Comparison of ENCODE assay signal across 23 cellular contexts in genomic region chr10:93505075-93505474, GRCh38. TPM values are rescaled to one million over a fixed set of nuclear protein-coding genes. Genes with fewer than 3 reads are reported as not detected.
A peak's percentile ranks its signal among the peaks of the same experiment; 100 is the strongest.
DNase-seq lines count a peak whose midpoint lies in the region; ATAC-seq and TF ChIP-seq lines count a peak whose summit lies in the region.
"Had no signal": no experiment of that assay in that cellular context is flagged by ENCODE, and none has a peak within 500 bp of the region (broad histone marks: within the 10 kb centered on the region; RNA-seq: fewer than 3 reads in every experiment).

No MANE protein-coding gene starts in this region.

- no peak overlapping the region for H3K4me3 Mint-ChIP-seq in CD14-positive monocyte
- H3K4me3 Mint-ChIP-seq in Caco-2 (ENCODE audit: unreplicated experiment): no peak overlapping the region
- no peak overlapping the region for H3K4me3 Mint-ChIP-seq in activated T-helper 1 cell treated with anti-CD3 and anti-CD28 coated beads, Interleukin-12 subunit alpha, Interleukin-12 subunit beta, Interleukin-2, Interleukin-4 antibody, amounts not matched to agents 30 ng/mL and 10 ng/mL and 1 ng/mL, durations not matched to agents 14 hours and 24 hours and 36 hours
- H3K4me3 Mint-ChIP-seq: CD4-positive, alpha-beta memory T cell; GM23338; IgD-negative memory B cell had no signal

- H3K27ac ChIP-seq in left lung: no peak overlapping the region
- no peak overlapping the region for H3K27ac ChIP-seq in MM.1S (ENCODE audit: low read length)
- H3K27ac ChIP-seq: SJSA1 had no signal

- intact Hi-C loops in CD14-positive monocyte (cut with micrococcal nuclease) (no loop called here), Caco-2 (cut with micrococcal nuclease; ENCODE audit: unreplicated experiment) (no loop called here), left lung (cut with DNase I) (no loop called here), left colon (cut with DNase I, micrococcal nuclease) (no loop called here)
- intact Hi-C loops in activated T-helper 1 cell treated with anti-CD3 and anti-CD28 coated beads, Interleukin-12 subunit alpha, Interleukin-12 subunit beta, Interleukin-2, Interleukin-4 antibody, amounts not matched to agents 30 ng/mL and 10 ng/mL and 1 ng/mL, durations not matched to agents 14 hours and 24 hours and 36 hours (cut with micrococcal nuclease): loop anchor here (10.0 kb wide), 1 partner anchor 430 kb away; the partner anchor contains the start of gene CYP26A1

- H3K36me3 Mint-ChIP-seq in CD14-positive monocyte: peaks cover 30 to 66% of the 10 kb centered on the region in 2 donors
- H3K36me3 Mint-ChIP-seq in Caco-2 (ENCODE audit: insufficient read depth, unreplicated experiment): peaks cover 82% of the 10 kb centered on the region
- peaks cover 41% of the 10 kb centered on the region for H3K36me3 Mint-ChIP-seq in activated T-helper 1 cell treated with anti-CD3 and anti-CD28 coated beads, Interleukin-12 subunit alpha, Interleukin-12 subunit beta, Interleukin-2, Interleukin-4 antibody, amounts not matched to agents 30 ng/mL and 10 ng/mL and 1 ng/mL, durations not matched to agents 14 hours and 24 hours and 36 hours (ENCODE audit: low read depth)
- H3K36me3 Mint-ChIP-seq: CD4-positive, alpha-beta memory T cell; IgD-negative memory B cell had no signal

- DNase-seq in CD14-positive monocyte (ENCODE audit: low spot score): no peak
- no peak for DNase-seq in Caco-2
- no peak for DNase-seq in activated T-helper 1 cell treated with anti-CD3 and anti-CD28 coated beads, Interleukin-12 subunit alpha, Interleukin-12 subunit beta, Interleukin-2, Interleukin-4 antibody, amounts not matched to agents 30 ng/mL and 10 ng/mL and 1 ng/mL, durations not matched to agents 14 hours and 24 hours and 36 hours (ENCODE audit: low spot score)
- DNase-seq in left lung: no peak
- no peak for DNase-seq in stimulated activated naive CD4-positive, alpha-beta T cell (lab: John Stamatoyannopoulos, UW)
- no peak for DNase-seq in left colon
- DNase-seq in MM.1S: no peak
- DNase-seq: BE2C; CD4-positive, alpha-beta memory T cell; DMS153; Karpas-422; NCI-H1417; NCI-H1694 treated with DMSO at 0.1 percent for 48 hours; NCI-H2081 treated with DMSO at 0.1 percent for 48 hours; NCI-H2171 treated with DMSO at 0.1 percent for 48 hours; NCI-H524 treated with DMSO at 0.1 percent for 48 hours; NCI-H82; OCI-M1 had no signal

- H3K4me1 Mint-ChIP-seq in CD14-positive monocyte (no peaks in the 10 kb centered on the region), Caco-2 (ENCODE audit: low read depth, unreplicated experiment) (peaks cover 21% of the 10 kb centered on the region)
- peaks cover 65% of the 10 kb centered on the region for H3K4me1 Mint-ChIP-seq in activated T-helper 1 cell treated with anti-CD3 and anti-CD28 coated beads, Interleukin-12 subunit alpha, Interleukin-12 subunit beta, Interleukin-2, Interleukin-4 antibody, amounts not matched to agents 30 ng/mL and 10 ng/mL and 1 ng/mL, durations not matched to agents 14 hours and 24 hours and 36 hours (ENCODE audit: low read depth)
- H3K4me1 Mint-ChIP-seq: GM23338 had no signal

- no TSS peak for BruUV-seq in Caco-2 (replicated peaks; lab: Mats Ljungman, UMichigan)

- H4K20me1 ChIP-seq in MM.1S (ENCODE audit: insufficient read depth, low read length): no peaks in the 10 kb centered on the region

- POLR2A ChIA-PET in Caco-2 (lab: Charles Lee): no interaction called here

- CTCF ChIA-PET in Caco-2 (lab: Charles Lee): interaction anchor here (0.6 to 0.9 kb wide), 2 partner anchors 11 to 20 kb away, joined by 3 to 5 read pairs; no protein-coding TSS in a partner anchor

- no peaks in the 10 kb centered on the region for H3K9me2 ChIP-seq in MM.1S (replicated peaks; ENCODE audit: insufficient read depth, low read length)

- H3F3A ChIP-seq in MM.1S (ENCODE audit: insufficient read depth, low read length): peaks cover 15% of the 10 kb centered on the region

- peaks cover 9% of the 10 kb centered on the region for H3K79me2 ChIP-seq in MM.1S (ENCODE audit: low read length)

- H3K27ac Mint-ChIP-seq in CD14-positive monocyte: peak overlapping the region in 4 of 7 donors; percentile 6 to 81 (median 38)
- peak overlapping the region; percentile 68 for H3K27ac Mint-ChIP-seq in Caco-2 (ENCODE audit: unreplicated experiment)
- peak overlapping the region; percentile 72 for H3K27ac Mint-ChIP-seq in activated T-helper 1 cell treated with anti-CD3 and anti-CD28 coated beads, Interleukin-12 subunit alpha, Interleukin-12 subunit beta, Interleukin-2, Interleukin-4 antibody, amounts not matched to agents 30 ng/mL and 10 ng/mL and 1 ng/mL, durations not matched to agents 14 hours and 24 hours and 36 hours
- H3K27ac Mint-ChIP-seq: CD4-positive, alpha-beta memory T cell; GM23338 had no signal

- H3K27me3 Mint-ChIP-seq in CD14-positive monocyte (ENCODE audit: low read depth in 3 of 3) (peaks cover 0 to 2% (median 0%) of the 10 kb centered on the region in 3 donors), Caco-2 (ENCODE audit: insufficient read depth, unreplicated experiment) (no peaks in the 10 kb centered on the region)
- H3K27me3 Mint-ChIP-seq in activated T-helper 1 cell treated with anti-CD3 and anti-CD28 coated beads, Interleukin-12 subunit alpha, Interleukin-12 subunit beta, Interleukin-2, Interleukin-4 antibody, amounts not matched to agents 30 ng/mL and 10 ng/mL and 1 ng/mL, durations not matched to agents 14 hours and 24 hours and 36 hours (ENCODE audit: insufficient read depth): no peaks in the 10 kb centered on the region
- H3K27me3 Mint-ChIP-seq: CD4-positive, alpha-beta memory T cell; IgD-negative memory B cell had no signal

- ATAC-seq in left lung: peak; percentile 53
- ATAC-seq in left colon: no peak
- ATAC-seq: GM23338, HCT116, Right ventricle myocardium inferior had no signal

- TF ChIP-seq CTCF in CD14-positive monocyte (IDR thresholded peaks at IDR 0.05): no peak
- TF ChIP-seq CTCF in Caco-2 (IDR thresholded peaks at IDR 0.05; ENCODE audit: insufficient read depth in 1 of 2, low read depth in 1 of 2, low read length in 1 of 2, severe bottlenecking in 1 of 2, unreplicated experiment in 1 of 2): no peak
- no peak for TF ChIP-seq CTCF in left lung (IDR thresholded peaks at IDR 0.05)
- no peak for TF ChIP-seq CTCF in MM.1S (IDR thresholded peaks at IDR 0.05; ENCODE audit: low read length)

- no peaks in the 10 kb centered on the region for H3K27me3 ChIP-seq in Caco-2 (replicated peaks; ENCODE audit: control insufficient read depth, insufficient read depth, low read length)
- H3K27me3 ChIP-seq in left lung: no peaks in the 10 kb centered on the region
- H3K27me3 ChIP-seq in MM.1S (replicated peaks; ENCODE audit: insufficient read depth, low read length): no peaks in the 10 kb centered on the region
- H3K27me3 ChIP-seq: BE2C, SJSA1 had no signal

- H3K4me1 ChIP-seq in Caco-2 (peaks cover 32% of the 10 kb centered on the region), left lung (no peaks in the 10 kb centered on the region), MM.1S (ENCODE audit: low read length) (peaks cover 18% of the 10 kb centered on the region)
- H3K4me1 ChIP-seq: BE2C, SJSA1 had no signal

- H3K9me3 Mint-ChIP-seq in CD14-positive monocyte: no peaks in the 10 kb centered on the region
- no peaks in the 10 kb centered on the region for H3K9me3 Mint-ChIP-seq in Caco-2 (ENCODE audit: unreplicated experiment)
- H3K9me3 Mint-ChIP-seq in activated T-helper 1 cell treated with anti-CD3 and anti-CD28 coated beads, Interleukin-12 subunit alpha, Interleukin-12 subunit beta, Interleukin-2, Interleukin-4 antibody, amounts not matched to agents 30 ng/mL and 10 ng/mL and 1 ng/mL, durations not matched to agents 14 hours and 24 hours and 36 hours: no peaks in the 10 kb centered on the region
- H3K9me3 Mint-ChIP-seq: CD4-positive, alpha-beta memory T cell; GM23338; IgD-negative memory B cell had no signal

- H3K36me3 ChIP-seq in Caco-2 (ENCODE audit: control insufficient read depth, insufficient read depth, low read length) (no peaks in the 10 kb centered on the region), left lung (no peaks in the 10 kb centered on the region), MM.1S (replicated peaks; ENCODE audit: insufficient read depth, low read length) (peaks cover 3% of the 10 kb centered on the region; the same call in 1 of the 2 replicates)

- H3K4me2 ChIP-seq in MM.1S (ENCODE audit: low read depth, low read length): no peak overlapping the region
- H3K4me2 ChIP-seq: GM23338 had no signal

- H3K9ac ChIP-seq in MM.1S (ENCODE audit: low read length): no peak overlapping the region

- H3K9me3 ChIP-seq in Caco-2: no peaks in the 10 kb centered on the region
- no peaks in the 10 kb centered on the region for H3K9me3 ChIP-seq in left lung
- no peaks in the 10 kb centered on the region for H3K9me3 ChIP-seq in MM.1S (replicated peaks; ENCODE audit: insufficient read depth, low read length)
- H3K9me3 ChIP-seq: BE2C, SJSA1 had no signal

- H3K4me3 ChIP-seq in Caco-2 (ENCODE audit: low read depth, low read length): no peak overlapping the region
- no peak overlapping the region for H3K4me3 ChIP-seq in left lung
- no peak overlapping the region for H3K4me3 ChIP-seq in MM.1S (ENCODE audit: low read length)
- H3K4me3 ChIP-seq: GM23338, SJSA1 had no signal

- no peak overlapping the region for H2AFZ ChIP-seq in MM.1S (ENCODE audit: low read length)
- H2AFZ ChIP-seq: GM23338 had no signal

RNA-seq across cellular contexts. Expression of gene CEP55, which starts 8.7 kb away (rescaled TPM):
- polyA plus RNA-seq in CD14-positive monocyte: under 1 TPM in 1 of 2 donors, not detected in 1; 0.26 TPM
- 64.5 and 65.3 TPM in 2 replicates for total RNA-seq in Caco-2 (2022)
- total RNA-seq in activated T-helper 1 cell treated with anti-CD3 and anti-CD28 coated beads, Interleukin-12 subunit alpha, Interleukin-12 subunit beta, Interleukin-2, Interleukin-4 antibody, amounts not matched to agents 30 ng/mL and 10 ng/mL and 1 ng/mL, durations not matched to agents 14 hours and 24 hours and 36 hours: 53.0 and 55.7 TPM in 2 replicates
- total RNA-seq in left lung: 1 to 10 TPM; 3.4 to 9.5 TPM
- 1 to 10 TPM; 2.0 to 7.4 TPM for total RNA-seq in left colon

RNA-seq across cellular contexts. Expression of gene MYOF, which starts 22.9 kb away (rescaled TPM):
- 10 to 100 TPM in 1 of 2 donors, 1 to 10 TPM in 1; 9.7 to 14.5 TPM for polyA plus RNA-seq in CD14-positive monocyte
- total RNA-seq in Caco-2 (2022): 148 and 176 TPM in 2 replicates
- 13.4 and 13.7 TPM in 2 replicates for total RNA-seq in activated T-helper 1 cell treated with anti-CD3 and anti-CD28 coated beads, Interleukin-12 subunit alpha, Interleukin-12 subunit beta, Interleukin-2, Interleukin-4 antibody, amounts not matched to agents 30 ng/mL and 10 ng/mL and 1 ng/mL, durations not matched to agents 14 hours and 24 hours and 36 hours
- 100 to 1,000 TPM; 241 to 295 TPM for total RNA-seq in left lung
- total RNA-seq in left colon: 100 to 1,000 TPM; 106 to 110 TPM
- polyA plus RNA-seq: CD4-positive, alpha-beta memory T cell; IgD-negative memory B cell had no signal
